Comparison of ENCODE assay signal across 8 cellular contexts in genomic region chr11:134047586-134047999, GRCh38. TPM values are rescaled to one million over a fixed set of nuclear protein-coding genes. Genes with fewer than 3 reads are reported as not detected.
DNase-seq lines count a peak whose midpoint lies in the region; ATAC-seq and TF ChIP-seq lines count a peak whose summit lies in the region.
"Had no signal": no experiment of that assay in that cellular context is flagged by ENCODE, and none has a peak within 500 bp of the region (broad histone marks: within the 10 kb centered on the region; RNA-seq: fewer than 3 reads in every experiment).

No MANE protein-coding gene starts in this region.

- H3K4me3 ChIP-seq in body of pancreas: no peak overlapping the region
- H3K4me3 ChIP-seq in thoracic aorta: peak overlapping the region; percentile 54
- H3K4me3 ChIP-seq in neuronal stem cell (ENCODE audit: low read length in 2 of 2): no peak overlapping the region

- H2AFZ ChIP-seq in neuronal stem cell (ENCODE audit: low read length): no peak overlapping the region

- no peak overlapping the region for H2BK120ac ChIP-seq in neuronal stem cell (ENCODE audit: low read depth, low read length)

- peaks cover 0 to 11% of the 10 kb centered on the region in 2 donors for H3K27me3 ChIP-seq in body of pancreas
- no peaks in the 10 kb centered on the region for H3K27me3 ChIP-seq in thoracic aorta (replicated peaks; ENCODE audit: insufficient read depth)
- H3K27me3 ChIP-seq in neuronal stem cell (ENCODE audit: control insufficient read depth in 3 of 3, insufficient read depth in 3 of 3, low read depth in 1 of 3, low read length in 3 of 3): peaks cover 0 to 42% (median 0%) of the 10 kb centered on the region in 3 experiments

- H3K23ac ChIP-seq in neuronal stem cell (ENCODE audit: low read depth, low read length, poor library complexity): no peak overlapping the region

- H3K79me1 ChIP-seq in neuronal stem cell (ENCODE audit: low read depth, low read length): no peaks in the 10 kb centered on the region

- H2BK5ac ChIP-seq in neuronal stem cell (ENCODE audit: low read length): no peak overlapping the region

- TF ChIP-seq CTCF in body of pancreas (IDR thresholded peaks at IDR 0.05): no peak
- TF ChIP-seq CTCF in thoracic aorta (IDR thresholded peaks at IDR 0.05): peak; percentile 27

- ATAC-seq in body of pancreas (no peak), thoracic aorta (ENCODE audit: insufficient number of reproducible peaks, low FRiP score, low read depth) (peak; percentile 87)
- ATAC-seq: stimulated activated naive CD8-positive, alpha-beta T cell treated with anti-CD3 and anti-CD28 coated beads, Interleukin-15, Interleukin-2, amounts not matched to agents 100 U/mL and 50 U/mL, for 24 hours had no signal

- H3K36me3 ChIP-seq in body of pancreas (replicated peaks in 1 of 2; ENCODE audit: insufficient read depth in 1 of 2, low read depth in 2 of 2) (no peaks in the 10 kb centered on the region), thoracic aorta (no peaks in the 10 kb centered on the region), neuronal stem cell (replicated peaks in 1 of 2; ENCODE audit: control insufficient read depth in 2 of 2, insufficient read depth in 2 of 2, low read length in 2 of 2) (no peaks in the 10 kb centered on the region)

- H3K9me3 ChIP-seq in body of pancreas: no peaks in the 10 kb centered on the region
- H3K9me3 ChIP-seq in thoracic aorta: no peaks in the 10 kb centered on the region
- no peaks in the 10 kb centered on the region for H3K9me3 ChIP-seq in neuronal stem cell (replicated peaks in 1 of 2; ENCODE audit: control insufficient read depth in 2 of 2, insufficient read depth in 1 of 2, low read depth in 1 of 2, low read length in 2 of 2)

- no peak overlapping the region for H2BK15ac ChIP-seq in neuronal stem cell (ENCODE audit: low read length)

- DNase-seq in HS-5 (ENCODE audit: low read depth) (peak; percentile 51), body of pancreas (peak in 3 of 4 donors; percentile 35 to 39 (median 38)), islet precursor cell (peak; percentile 53), thoracic aorta (ENCODE audit: low spot score) (peak; percentile 88), neuronal stem cell (ENCODE audit: low spot score) (no peak), NCI-H524 treated with DMSO at 0.1 percent for 48 hours (lab: John Stamatoyannopoulos, UW) (no peak)
- DNase-seq in NK-92 treated with Interleukin-12 subunit alpha and Interleukin-12 subunit beta, amount 100 ng/mL, for 24 hours (lab: John Stamatoyannopoulos, UW): no peak
- DNase-seq: stimulated activated naive CD8-positive, alpha-beta T cell treated with anti-CD3 and anti-CD28 coated beads, Interleukin-15, Interleukin-2, amounts not matched to agents 100 U/mL and 50 U/mL, for 24 hours had no signal

- H3K4me2 ChIP-seq in neuronal stem cell (ENCODE audit: insufficient read depth, low read length, poor library complexity, severe bottlenecking): no peak overlapping the region

- WGBS in body of pancreas, 2 donors: 30 to 31% methylated on average over 8 to 11 of the region's 11 CpGs
- no CpG with 5 or more reads among the region's 11 CpGs for WGBS in neuronal stem cell (ENCODE audit: extremely low coverage in 2 of 2, insufficient read length in 2 of 2, insufficient replicate concordance in 1 of 2), 2 donors

- no peak overlapping the region for H3K18ac ChIP-seq in neuronal stem cell (ENCODE audit: low read length)

- no peak overlapping the region for H2AK5ac ChIP-seq in neuronal stem cell (ENCODE audit: low read depth, low read length)

- intact Hi-C loops in body of pancreas (cut with DNase I): no loop called here

- peaks cover 9% of the 10 kb centered on the region for H3K4me1 ChIP-seq in body of pancreas
- peaks cover 8 to 33% of the 10 kb centered on the region in 2 donors for H3K4me1 ChIP-seq in thoracic aorta (ENCODE audit: control insufficient read depth in 1 of 2, low read depth in 2 of 2)
- H3K4me1 ChIP-seq in neuronal stem cell (ENCODE audit: control insufficient read depth in 2 of 2, insufficient read depth in 1 of 2, low read depth in 1 of 2, low read length in 2 of 2): peaks cover 3 to 6% of the 10 kb centered on the region in 2 donors

- H3K27ac ChIP-seq in body of pancreas (no peak overlapping the region), thoracic aorta (peak overlapping the region; percentile 78 to 85), neuronal stem cell (replicated peaks; ENCODE audit: low read length) (no peak overlapping the region)

- no peak overlapping the region for H2BK12ac ChIP-seq in neuronal stem cell (ENCODE audit: low read length)

- no peak overlapping the region for H4K91ac ChIP-seq in neuronal stem cell (ENCODE audit: low read depth, low read length, poor library complexity)

- H3K4ac ChIP-seq in neuronal stem cell (ENCODE audit: low read length): no peak overlapping the region

- H3K14ac ChIP-seq in neuronal stem cell (ENCODE audit: low read length): no peak overlapping the region

- H4K8ac ChIP-seq in neuronal stem cell (ENCODE audit: low read depth, low read length): no peak overlapping the region

- H3K9ac ChIP-seq in neuronal stem cell (ENCODE audit: low read depth, low read length, poor library complexity): no peak overlapping the region

- no peak for TF ChIP-seq POLR2A in body of pancreas (IDR thresholded peaks at IDR 0.05)

RNA-seq across cellular contexts. Expression of gene JAM3, which starts 21.3 kb away (rescaled TPM):
- total RNA-seq in body of pancreas (10 to 100 TPM in 1 of 2 donors, 1 to 10 TPM in 1; 9.6 to 13.2 TPM), thoracic aorta (100 to 1,000 TPM in 1 of 2 donors, 10 to 100 TPM in 1; 83.7 to 110 TPM)
- polyA plus RNA-seq in neuronal stem cell (2013, experiment 1 of 2): 40.3 TPM
- polyA plus RNA-seq in neuronal stem cell (2013, experiment 2 of 2): 41.3 TPM

Comparison
In these comparisons a context has a peak if more than half of its experiments do, and no peak if none do; other contexts are left out.
1. DNase-seq: peak in HS-5 (single experiment), body of pancreas (3 of 4), islet precursor cell (single experiment) and thoracic aorta (single experiment); none in neuronal stem cell (single experiment), NK-92 treated with Interleukin-12 subunit alpha and Interleukin-12 subunit beta, amount 100 ng/mL, for 24 hours (single experiment) and NCI-H524 treated with DMSO at 0.1 percent for 48 hours (single experiment).
2. H3K27ac ChIP-seq: peak in thoracic aorta (2 of 2); none in body of pancreas (0 of 4) and neuronal stem cell (single experiment).
3. RNA of gene JAM3, which starts 21.3 kb away (total RNA-seq): 83.7 to 110 TPM in thoracic aorta; 9.6 to 13.2 TPM in body of pancreas; every median in the first group is over 4 times any median in the second.